In the genomic region with DNA sequence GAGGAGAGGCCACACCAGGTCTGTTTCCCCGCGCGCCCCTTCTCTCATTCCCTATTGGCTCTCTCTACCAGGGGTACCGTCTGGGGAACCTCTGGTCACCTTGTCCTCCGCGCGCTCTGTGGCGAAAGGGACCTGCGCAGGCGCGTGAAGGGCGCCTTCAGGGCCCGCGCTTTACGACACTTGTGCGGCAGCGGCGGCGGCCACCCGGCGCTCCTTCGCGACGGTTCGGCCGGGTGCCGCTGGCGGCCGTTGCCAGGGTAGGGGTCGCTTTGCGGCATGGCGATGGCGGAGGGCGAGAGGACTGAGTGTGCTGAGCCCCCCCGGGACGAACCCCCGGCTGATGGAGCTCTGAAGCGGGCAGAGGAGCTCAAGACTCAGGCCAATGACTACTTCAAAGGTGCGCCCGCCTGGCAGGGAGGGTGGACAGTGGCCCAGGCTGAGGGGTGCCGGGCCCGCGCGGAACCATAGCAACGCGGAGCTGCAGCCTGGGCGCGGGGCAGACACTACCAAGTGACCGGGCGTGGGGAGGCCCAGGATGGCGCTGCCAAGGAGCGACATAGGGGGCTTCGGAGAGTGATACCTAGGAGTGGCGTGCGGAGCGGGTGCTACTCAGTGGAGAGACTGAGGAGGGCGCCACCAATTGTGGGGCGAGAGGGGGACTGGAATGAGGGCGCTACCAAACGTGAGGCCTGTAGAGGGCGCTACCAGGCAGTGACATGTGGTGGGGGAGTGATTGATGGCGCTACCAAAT, we compare ENCODE assay signal across 8 cellular contexts. TPM values are rescaled to one million over a fixed set of nuclear protein-coding genes. Genes with fewer than 3 reads are reported as not detected.
DNase-seq lines count a peak whose midpoint lies in the region; ATAC-seq and TF ChIP-seq lines count a peak whose summit lies in the region.

A gene with protein sequence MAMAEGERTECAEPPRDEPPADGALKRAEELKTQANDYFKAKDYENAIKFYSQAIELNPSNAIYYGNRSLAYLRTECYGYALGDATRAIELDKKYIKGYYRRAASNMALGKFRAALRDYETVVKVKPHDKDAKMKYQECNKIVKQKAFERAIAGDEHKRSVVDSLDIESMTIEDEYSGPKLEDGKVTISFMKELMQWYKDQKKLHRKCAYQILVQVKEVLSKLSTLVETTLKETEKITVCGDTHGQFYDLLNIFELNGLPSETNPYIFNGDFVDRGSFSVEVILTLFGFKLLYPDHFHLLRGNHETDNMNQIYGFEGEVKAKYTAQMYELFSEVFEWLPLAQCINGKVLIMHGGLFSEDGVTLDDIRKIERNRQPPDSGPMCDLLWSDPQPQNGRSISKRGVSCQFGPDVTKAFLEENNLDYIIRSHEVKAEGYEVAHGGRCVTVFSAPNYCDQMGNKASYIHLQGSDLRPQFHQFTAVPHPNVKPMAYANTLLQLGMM (plus strand): TSS at position 267 of the 751 bp plus-strand sequence. CDS start 10 bp downstream, at position 277.

- peaks cover 37% of the 10 kb centered on the region for H3K36me3 Mint-ChIP-seq in activated T-helper 2 cell treated with anti-CD3 and anti-CD28 coated beads, Interferon-gamma antibody, Interleukin-2, Interleukin-4, amounts not matched to agents 10 μg/mL and 5 μg/mL and 100 μg/mL, durations not matched to agents 14 hours and 24 hours and 36 hours (ENCODE audit: low read depth)
- no peaks in the 10 kb centered on the region for H3K36me3 Mint-ChIP-seq in natural killer cell

- peaks cover 15% of the 10 kb centered on the region for H3K36me3 ChIP-seq in RWPE2 (ENCODE audit: low read depth)

- peaks cover 46% of the 10 kb centered on the region for H3K4me1 Mint-ChIP-seq in activated T-helper 2 cell treated with anti-CD3 and anti-CD28 coated beads, Interferon-gamma antibody, Interleukin-2, Interleukin-4, amounts not matched to agents 10 μg/mL and 5 μg/mL and 100 μg/mL, durations not matched to agents 14 hours and 24 hours and 36 hours (ENCODE audit: low read depth)
- H3K4me1 Mint-ChIP-seq in natural killer cell = peaks cover 48 to 54% of the 10 kb centered on the region in 2 donors

- peak within 1 kb of the TSS; percentile 86 for H3K27ac Mint-ChIP-seq in activated T-helper 2 cell treated with anti-CD3 and anti-CD28 coated beads, Interferon-gamma antibody, Interleukin-2, Interleukin-4, amounts not matched to agents 10 μg/mL and 5 μg/mL and 100 μg/mL, durations not matched to agents 14 hours and 24 hours and 36 hours
- peak within 1 kb of the TSS; percentile 90 to 94 for H3K27ac Mint-ChIP-seq in natural killer cell

- ATAC-seq in GM21825 (IDR thresholded peaks at IDR 0.05; ENCODE audit: unreplicated experiment) (peak; percentile 43), RWPE2 (ENCODE audit: low read depth) (peak; percentile 48), natural killer cell (peak; percentile 75 to 87 (median 82))

- peak within 1 kb of the TSS; percentile 89 for H3K4me3 Mint-ChIP-seq in activated T-helper 2 cell treated with anti-CD3 and anti-CD28 coated beads, Interferon-gamma antibody, Interleukin-2, Interleukin-4, amounts not matched to agents 10 μg/mL and 5 μg/mL and 100 μg/mL, durations not matched to agents 14 hours and 24 hours and 36 hours (ENCODE audit: low read depth)
- peak within 1 kb of the TSS; percentile 94 for H3K4me3 Mint-ChIP-seq in natural killer cell

- no peaks in the 10 kb centered on the region for H3K27me3 ChIP-seq in RWPE2 (ENCODE audit: insufficient read depth, poor library complexity, severe bottlenecking)

- peaks cover 14% of the 10 kb centered on the region for H3K27me3 Mint-ChIP-seq in activated T-helper 2 cell treated with anti-CD3 and anti-CD28 coated beads, Interferon-gamma antibody, Interleukin-2, Interleukin-4, amounts not matched to agents 10 μg/mL and 5 μg/mL and 100 μg/mL, durations not matched to agents 14 hours and 24 hours and 36 hours (ENCODE audit: low read depth)
- H3K27me3 Mint-ChIP-seq in natural killer cell (ENCODE audit: low read depth in 2 of 2) = peaks cover 0 to 4% of the 10 kb centered on the region in 2 donors

- H3K27ac ChIP-seq in RWPE2 (ENCODE audit: poor library complexity, severe bottlenecking) = peak within 1 kb of the TSS; percentile 95

- DNase-seq in DMS79 treated with DMSO at 0.1 percent for 48 hours (lab: John Stamatoyannopoulos, UW) (peak; percentile 87), LNCaP clone FGC (ENCODE audit: low read depth) (peak; percentile 63), RWPE2 (ENCODE audit: low spot score) (peak; percentile 92), fibroblast of peridontal ligament (ENCODE audit: extremely low read depth) (peak; percentile 84), natural killer cell (peak; percentile 83)
- peak; percentile 86 for DNase-seq in activated T-helper 2 cell treated with anti-CD3 and anti-CD28 coated beads, Interferon-gamma antibody, Interleukin-2, Interleukin-4, amounts not matched to agents 10 μg/mL and 5 μg/mL and 100 μg/mL, durations not matched to agents 14 hours and 24 hours and 36 hours (ENCODE audit: low spot score)
- peak; percentile 90 for DNase-seq in stimulated activated naive CD4-positive, alpha-beta T cell treated with Interleukin-2 at 50 U/mL for 16 hours (lab: John Stamatoyannopoulos, UW)

- H3K9me3 ChIP-seq in RWPE2 (ENCODE audit: severe bottlenecking) = no peaks in the 10 kb centered on the region

- H3K9me3 Mint-ChIP-seq in activated T-helper 2 cell treated with anti-CD3 and anti-CD28 coated beads, Interferon-gamma antibody, Interleukin-2, Interleukin-4, amounts not matched to agents 10 μg/mL and 5 μg/mL and 100 μg/mL, durations not matched to agents 14 hours and 24 hours and 36 hours = no peaks in the 10 kb centered on the region
- H3K9me3 Mint-ChIP-seq in natural killer cell = no peaks in the 10 kb centered on the region

- intact Hi-C loops in activated T-helper 2 cell treated with anti-CD3 and anti-CD28 coated beads, Interferon-gamma antibody, Interleukin-2, Interleukin-4, amounts not matched to agents 10 μg/mL and 5 μg/mL and 100 μg/mL, durations not matched to agents 14 hours and 24 hours and 36 hours (cut with micrococcal nuclease) = loop anchor here (1.0 kb wide), 1 partner anchor 8 kb away; no protein-coding TSS in a partner anchor
- intact Hi-C loops in natural killer cell (cut with micrococcal nuclease) = loop anchor here (1.0 kb wide), 1 partner anchor 140 kb away; no protein-coding TSS in a partner anchor

- peak; percentile 66 for TF ChIP-seq CTCF in LNCaP clone FGC (IDR thresholded peaks at IDR 0.05; ENCODE audit: control insufficient read depth, extremely low read depth, insufficient read depth)
- TF ChIP-seq CTCF in RWPE2 (IDR thresholded peaks at IDR 0.05; ENCODE audit: poor library complexity, severe bottlenecking) = peak; percentile 88
- peak; percentile 77 for TF ChIP-seq CTCF in natural killer cell (IDR thresholded peaks at IDR 0.05)

- H3K4me3 ChIP-seq in LNCaP clone FGC (ENCODE audit: low read depth, low read length) = peak within 1 kb of the TSS; percentile 84
- H3K4me3 ChIP-seq in RWPE2 (ENCODE audit: severe bottlenecking) = peak within 1 kb of the TSS; percentile 79

- H3K4me1 ChIP-seq in RWPE2 (ENCODE audit: insufficient read depth, poor library complexity, severe bottlenecking) = peaks cover 30% of the 10 kb centered on the region

RNA-seq across cellular contexts. Expression of the gene that starts here (rescaled TPM):
- 136 TPM in 2 replicates for total RNA-seq in activated T-helper 2 cell treated with anti-CD3 and anti-CD28 coated beads, Interferon-gamma antibody, Interleukin-2, Interleukin-4, amounts not matched to agents 10 μg/mL and 5 μg/mL and 100 μg/mL, durations not matched to agents 14 hours and 24 hours and 36 hours
- total RNA-seq in natural killer cell = 100 to 1,000 TPM in 1 of 3 donors, 10 to 100 TPM in 2; 95.4 to 106 (median 98.4) TPM

Comparison
In these comparisons a context has a peak if more than half of its experiments do, and no peak if none do; other contexts are left out.
1. Peak in every context shown above with its lines: DNase-seq, ATAC-seq, H3K4me3 ChIP-seq and H3K27ac ChIP-seq.